ENCODE assay signal across 6 cellular contexts in genomic region chr5:133535241-133535929, GRCh38.
DNase-seq lines count a peak whose midpoint lies in the region; ATAC-seq and TF ChIP-seq lines count a peak whose summit lies in the region.
"Not testable (repeated sequence)": the region's sequence is repeated elsewhere in the genome, so short reads cannot be mapped to it uniquely, and the experiment has no call there.

No MANE protein-coding gene starts in this region.

- not testable (repeated sequence) for H3K79me2 ChIP-seq in neural progenitor cell (ENCODE audit: low read depth)

- H3K27me3 Mint-ChIP-seq in activated CD8-positive, alpha-beta T cell treated with anti-CD3 and anti-CD28 coated beads, Interleukin-2, amount 10 ng/mL, durations not matched to agents 7 days and 5 days (ENCODE audit: low read depth): peaks cover 25% of the 10 kb centered on the region
- not testable (repeated sequence) for H3K27me3 Mint-ChIP-seq in neural progenitor cell (ENCODE audit: insufficient read depth, low read depth)

- DNase-seq in ELF-1 (ENCODE audit: low read depth, low spot score): peak; percentile 11
- peak; percentile 62 to 70 for DNase-seq in NCI-H524 (lab: John Stamatoyannopoulos, UW)
- DNase-seq in NCI-H82 (lab: John Stamatoyannopoulos, UW): peak; percentile 86
- peak; percentile 58 to 59 for DNase-seq in SJCRH30
- DNase-seq in activated CD8-positive, alpha-beta T cell treated with anti-CD3 and anti-CD28 coated beads, Interleukin-2, amount 10 ng/mL, durations not matched to agents 7 days and 5 days: peak; percentile 7
- DNase-seq in neural progenitor cell (ENCODE audit: low spot score): peak; percentile 25

- H3K4me1 ChIP-seq in SJCRH30: peaks cover 42% of the 10 kb centered on the region
- H3K4me1 ChIP-seq in neural progenitor cell: peaks cover 16% of the 10 kb centered on the region

- H3K4me1 Mint-ChIP-seq in activated CD8-positive, alpha-beta T cell treated with anti-CD3 and anti-CD28 coated beads, Interleukin-2, amount 10 ng/mL, durations not matched to agents 7 days and 5 days (ENCODE audit: low read depth); neural progenitor cell: not testable (repeated sequence)

- peak overlapping the region; percentile 74 for H3K27ac ChIP-seq in SJCRH30
- H3K27ac ChIP-seq in neural progenitor cell: not testable (repeated sequence)

- peak overlapping the region; percentile 42 for H3K4me3 ChIP-seq in SJCRH30
- H3K4me3 ChIP-seq in neural progenitor cell: not testable (repeated sequence)

- TF ChIP-seq CTCF in neural progenitor cell (IDR thresholded peaks at IDR 0.05): not testable (repeated sequence)

- not testable (repeated sequence) for H4K20me1 ChIP-seq in neural progenitor cell (ENCODE audit: low read depth)

- not testable (repeated sequence) for H3K4me3 Mint-ChIP-seq in activated CD8-positive, alpha-beta T cell treated with anti-CD3 and anti-CD28 coated beads, Interleukin-2, amount 10 ng/mL, durations not matched to agents 7 days and 5 days; neural progenitor cell

- POLR2A ChIA-PET in activated CD8-positive, alpha-beta T cell treated with anti-CD3 and anti-CD28 coated beads, Interleukin-2, amount 10 ng/mL, durations not matched to agents 7 days and 5 days (lab: Charles Lee): not testable (repeated sequence)

- ATAC-seq in activated CD8-positive, alpha-beta T cell treated with anti-CD3 and anti-CD28 coated beads, Interleukin-2, amount 10 ng/mL, durations not matched to agents 7 days and 5 days: not testable (repeated sequence)

- not testable (repeated sequence) for H3K27me3 ChIP-seq in SJCRH30, neural progenitor cell

- not testable (repeated sequence) for H3K27ac Mint-ChIP-seq in activated CD8-positive, alpha-beta T cell treated with anti-CD3 and anti-CD28 coated beads, Interleukin-2, amount 10 ng/mL, durations not matched to agents 7 days and 5 days; neural progenitor cell

- not testable (repeated sequence) for H3K36me3 Mint-ChIP-seq in activated CD8-positive, alpha-beta T cell treated with anti-CD3 and anti-CD28 coated beads, Interleukin-2, amount 10 ng/mL, durations not matched to agents 7 days and 5 days (ENCODE audit: low read depth); neural progenitor cell

- H3K4me2 ChIP-seq in neural progenitor cell: peak overlapping the region; percentile 39

- H3K36me3 ChIP-seq in SJCRH30, neural progenitor cell: not testable (repeated sequence)

- H3K9ac ChIP-seq in neural progenitor cell: not testable (repeated sequence)

- not testable (repeated sequence) for H2AFZ ChIP-seq in neural progenitor cell (replicated peaks)

- H3K9me3 ChIP-seq in SJCRH30 (replicated peaks); neural progenitor cell (ENCODE audit: low read depth): not testable (repeated sequence)

- H3K9me3 Mint-ChIP-seq in activated CD8-positive, alpha-beta T cell treated with anti-CD3 and anti-CD28 coated beads, Interleukin-2, amount 10 ng/mL, durations not matched to agents 7 days and 5 days (ENCODE audit: insufficient read depth); neural progenitor cell: not testable (repeated sequence)

- CTCF ChIA-PET in activated CD8-positive, alpha-beta T cell treated with anti-CD3 and anti-CD28 coated beads, Interleukin-2, amount 10 ng/mL, durations not matched to agents 7 days and 5 days (lab: Charles Lee): not testable (repeated sequence)

- not testable (repeated sequence) for H3F3A ChIP-seq in neural progenitor cell (ENCODE audit: low read depth)

Comparison
In these comparisons a context has a peak if more than half of its experiments do, and no peak if none do; other contexts are left out.
1. DNase-seq: peak in every context shown above with its lines; median percentile 86 in NCI-H82; 66 in NCI-H524; 58 in SJCRH30; 25 in neural progenitor cell; 11 in ELF-1; 7 in activated CD8-positive, alpha-beta T cell treated with anti-CD3 and anti-CD28 coated beads, Interleukin-2, amount 10 ng/mL, durations not matched to agents 7 days and 5 days.